9 cellular contexts compared by ENCODE assay signal in the genomic region with DNA sequence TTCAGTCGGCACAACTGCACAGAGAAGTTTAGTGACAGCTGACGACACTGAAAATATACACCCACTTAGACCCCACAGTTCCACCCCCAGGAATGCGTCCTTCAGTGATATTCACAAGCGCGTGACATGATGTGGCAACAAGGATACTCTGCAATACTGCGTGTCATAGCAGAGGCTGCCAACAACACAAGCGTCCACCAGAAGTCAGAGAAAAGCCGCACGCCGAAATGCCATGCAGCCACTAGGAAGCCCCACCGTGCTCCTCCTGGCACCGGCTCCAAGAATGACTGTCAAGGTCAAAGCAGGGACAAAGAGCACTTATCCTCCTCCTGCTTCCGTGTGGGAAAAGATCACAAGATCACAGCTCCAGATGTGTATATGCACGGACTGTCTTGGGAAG. TPM values are rescaled to one million over a fixed set of nuclear protein-coding genes. Genes with fewer than 3 reads are reported as not detected.
DNase-seq lines count a peak whose midpoint lies in the region; ATAC-seq and TF ChIP-seq lines count a peak whose summit lies in the region.
"Had no signal": no experiment of that assay in that cellular context is flagged by ENCODE, and none has a peak within 500 bp of the region (broad histone marks: within the 10 kb centered on the region; RNA-seq: fewer than 3 reads in every experiment).

No MANE protein-coding gene starts in this region.

- no peak overlapping the region for H3K4me3 ChIP-seq in SJCRH30
- no peak overlapping the region for H3K4me3 ChIP-seq in foreskin fibroblast (ENCODE audit: low read depth in 1 of 2, low read length in 2 of 2)
- H3K4me3 ChIP-seq in testis: no peak overlapping the region

- H3K4me3 Mint-ChIP-seq in activated T-cell treated with anti-CD3 and anti-CD28 coated beads, Interleukin-2, amount 50 U/mL, for 24 hours: peak overlapping the region; percentile 88

- intact Hi-C loops in testis (cut with DNase I; ENCODE audit: low total_unique reads): no loop called here

- peak overlapping the region; percentile 85 for H3K27ac Mint-ChIP-seq in activated T-cell treated with anti-CD3 and anti-CD28 coated beads, Interleukin-2, amount 50 U/mL, for 24 hours

- no peaks in the 10 kb centered on the region for H3K36me3 ChIP-seq in SJCRH30
- H3K36me3 ChIP-seq in testis (ENCODE audit: low read depth, missing control alignments): no peaks in the 10 kb centered on the region

- no peak for DNase-seq in activated T-cell treated with anti-CD3 and anti-CD28 coated beads, Interleukin-2, amount 50 U/mL, for 24 hours
- DNase-seq in activated T-cell treated with anti-CD3 and anti-CD28 coated beads, Interleukin-2, amount 50 U/mL, for 1 hour: no peak
- DNase-seq in SJCRH30: peak; percentile 45 to 58
- peak; percentile 71 to 78 for DNase-seq in foreskin fibroblast
- peak; percentile 80 for DNase-seq in testis
- DNase-seq: retina had no signal

- ATAC-seq in GM18498 (IDR thresholded peaks at IDR 0.05; ENCODE audit: unreplicated experiment) (no peak), GM18909 (IDR thresholded peaks at IDR 0.05; ENCODE audit: poor library complexity, unreplicated experiment) (no peak), GM21737 (IDR thresholded peaks at IDR 0.05; ENCODE audit: unreplicated experiment) (no peak)

- TF ChIP-seq CTCF in foreskin fibroblast (IDR thresholded peaks at IDR 0.05; ENCODE audit: low read depth, low read length) (no peak), testis (IDR thresholded peaks at IDR 0.05) (no peak)

- peak overlapping the region; percentile 72; the same call in 1 of the 2 replicates for H3K27ac ChIP-seq in SJCRH30
- H3K27ac ChIP-seq in testis: no peak overlapping the region

- H3K27me3 Mint-ChIP-seq in activated T-cell treated with anti-CD3 and anti-CD28 coated beads, Interleukin-2, amount 50 U/mL, for 24 hours: no peaks in the 10 kb centered on the region

- no peaks in the 10 kb centered on the region for H3K9me3 Mint-ChIP-seq in activated T-cell treated with anti-CD3 and anti-CD28 coated beads, Interleukin-2, amount 50 U/mL, for 24 hours

- TF ChIP-seq POLR2A in testis (IDR thresholded peaks at IDR 0.05): no peak

- WGBS in testis, 2 donors: 38 to 45% methylated on average over 8 to 14 of the region's 14 CpGs

- H3K27me3 ChIP-seq in SJCRH30 (no peaks in the 10 kb centered on the region), testis (no peaks in the 10 kb centered on the region)

- peaks cover 45% of the 10 kb centered on the region for H3K36me3 Mint-ChIP-seq in activated T-cell treated with anti-CD3 and anti-CD28 coated beads, Interleukin-2, amount 50 U/mL, for 24 hours (ENCODE audit: low read depth)

- H3K4me1 Mint-ChIP-seq in activated T-cell treated with anti-CD3 and anti-CD28 coated beads, Interleukin-2, amount 50 U/mL, for 24 hours (ENCODE audit: low read depth): peaks cover 75% of the 10 kb centered on the region

- H3K9me3 ChIP-seq in SJCRH30 (replicated peaks): no peaks in the 10 kb centered on the region
- H3K9me3 ChIP-seq in testis: no peaks in the 10 kb centered on the region

- peaks cover 61% of the 10 kb centered on the region for H3K4me1 ChIP-seq in SJCRH30
- H3K4me1 ChIP-seq in testis: peaks cover 36% of the 10 kb centered on the region

RNA-seq across cellular contexts. Expression of gene ATP2A3, which starts 3.5 kb away (rescaled TPM):
- total RNA-seq in SJCRH30 (2014; rRNA removed; shearing (Covaris generic)): 1.9 and 2.0 TPM in 2 replicates
- 10 to 100 TPM in 1 of 2 donors, 1 to 10 TPM in 1; 8.0 to 19.6 TPM for total RNA-seq in testis
- polyA plus RNA-seq in testis (ENCODE audit: insufficient read depth, low read depth, low replicate concordance): 8.2 TPM

RNA-seq across cellular contexts. Expression of gene P2RX1, which starts 44.5 kb away (rescaled TPM):
- total RNA-seq in SJCRH30 (2014; rRNA removed; shearing (Covaris generic)): 0.06 TPM in 1 of 2 replicates, not detected in the other
- 10 to 100 TPM in 1 of 2 donors, 1 to 10 TPM in 1; 5.0 to 15.2 TPM for total RNA-seq in testis
- 2.5 TPM for polyA plus RNA-seq in testis (ENCODE audit: insufficient read depth, low read depth, low replicate concordance)

Comparison
In these comparisons a context has a peak if more than half of its experiments do, and no peak if none do; other contexts are left out.
1. DNase-seq: peak in SJCRH30 (2 of 2), foreskin fibroblast (2 of 2) and testis (single experiment); none in activated T-cell treated with anti-CD3 and anti-CD28 coated beads, Interleukin-2, amount 50 U/mL, for 24 hours (single experiment) and activated T-cell treated with anti-CD3 and anti-CD28 coated beads, Interleukin-2, amount 50 U/mL, for 1 hour (single experiment).